In the genomic region with DNA sequence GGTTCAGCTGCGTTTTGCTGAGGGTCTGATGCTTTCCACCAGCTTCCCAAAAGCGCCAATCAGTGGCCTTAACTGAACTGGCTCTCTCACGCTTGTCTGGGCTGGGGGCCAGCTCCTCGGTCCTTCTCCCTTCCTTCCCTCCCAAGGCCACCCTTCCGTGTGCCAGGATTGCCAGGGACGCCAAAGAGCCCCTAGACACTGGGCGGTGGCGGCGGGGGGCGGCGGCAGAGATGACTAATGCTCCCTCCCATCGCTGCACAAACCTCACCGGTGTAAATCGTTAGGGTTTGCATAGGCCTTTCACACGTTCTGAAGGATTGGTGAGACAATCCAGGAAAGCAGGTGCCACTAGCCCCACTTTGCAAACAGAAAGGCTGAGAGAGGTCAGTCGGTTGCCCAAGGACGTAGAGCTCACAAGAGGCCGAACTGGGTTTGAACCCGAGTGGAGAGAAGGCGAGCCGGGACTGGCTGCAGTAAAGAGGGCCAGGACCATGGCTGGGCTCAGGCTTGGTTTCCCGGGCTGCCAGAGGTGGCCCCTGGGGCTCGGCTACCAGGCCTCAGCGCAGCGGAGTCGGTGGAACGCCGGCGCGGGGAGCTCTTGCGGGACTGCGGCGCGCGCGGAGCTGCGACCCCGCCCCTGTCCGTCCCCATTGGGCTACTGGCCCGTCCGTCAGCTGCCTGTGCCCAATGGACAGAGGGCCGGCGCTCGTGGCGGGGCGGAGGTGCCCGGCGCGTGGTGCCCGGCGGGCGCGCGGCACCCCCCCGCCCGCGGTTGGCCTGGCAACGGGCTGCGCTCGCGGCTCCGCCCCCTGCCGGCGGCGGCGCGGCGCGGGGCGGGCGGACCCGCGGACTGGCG, we compare ENCODE assay signal across 8 cellular contexts. TPM values are rescaled to one million over a fixed set of nuclear protein-coding genes. Genes with fewer than 3 reads are reported as not detected.
A peak's percentile ranks its signal among the peaks of the same experiment; 100 is the strongest.
DNase-seq lines count a peak whose midpoint lies in the region; ATAC-seq and TF ChIP-seq lines count a peak whose summit lies in the region.

No MANE protein-coding gene starts in this region.

- peak overlapping the region; percentile 61 for H3K4me3 Mint-ChIP-seq in endodermal cell

- H3K9me3 ChIP-seq in endodermal cell (ENCODE audit: control insufficient read depth, low read length): no peaks in the 10 kb centered on the region

- peak; percentile 28 for DNase-seq in AG04449 (ENCODE audit: low read depth, low spot score)
- peak; percentile 83 for DNase-seq in HK-2 (ENCODE audit: unreplicated experiment)
- DNase-seq in NOMO-1 (lab: John Stamatoyannopoulos, UW; ENCODE audit: unreplicated experiment in 2 of 2): peak; percentile 82 to 94
- peak; percentile 56 for DNase-seq in activated CD8-positive, alpha-beta memory T cell treated with anti-CD3 and anti-CD28 coated beads, Interleukin-2, amount 50 U/mL, for 24 hours (ENCODE audit: extremely low read depth)
- peak; percentile 95 for DNase-seq in endodermal cell
- DNase-seq in mesenteric fat pad (ENCODE audit: low spot score): peak; percentile 94
- DNase-seq in stimulated activated CD8-positive, alpha-beta memory T cell treated with anti-CD3 and anti-CD28 coated beads, Interleukin-12 subunit alpha, Interleukin-12 subunit beta, amount 100 ng/mL, for 24 hours (ENCODE audit: extremely low read depth): peak; percentile 72

- no peaks in the 10 kb centered on the region for H3K36me3 ChIP-seq in endodermal cell (ENCODE audit: control insufficient read depth, insufficient read depth, low read length)

- TF ChIP-seq CTCF in AG04449 (IDR thresholded peaks at IDR 0.05; ENCODE audit: insufficient read depth, low read length, missing control alignments): no peak
- no peak for TF ChIP-seq CTCF in endodermal cell (conservative IDR thresholded peaks at IDR 0.05)

- peaks cover 4% of the 10 kb centered on the region for H3K36me3 Mint-ChIP-seq in endodermal cell (ENCODE audit: low read depth)

- H3K4me1 ChIP-seq in endodermal cell (ENCODE audit: control insufficient read depth, insufficient read depth, low read length): no peaks in the 10 kb centered on the region

- peak overlapping the region; percentile 42 for H3K9ac ChIP-seq in endodermal cell (ENCODE audit: extremely low read depth, low read length, poor library complexity, severe bottlenecking)

- H3K27ac Mint-ChIP-seq in endodermal cell: peak overlapping the region; percentile 35

- no peaks in the 10 kb centered on the region for H3K9me3 Mint-ChIP-seq in endodermal cell

- H3K4me3 ChIP-seq in AG04449 (ENCODE audit: low read depth, low read length) (peak overlapping the region; percentile 70), endodermal cell (ENCODE audit: low read length) (peak overlapping the region; percentile 81)

- H3K27me3 ChIP-seq in endodermal cell (ENCODE audit: control insufficient read depth, insufficient read depth, low read length, poor library complexity, severe bottlenecking): peaks cover 22% of the 10 kb centered on the region

- CTCF ChIA-PET in AG04449 (lab: Yijun Ruan, JAX): interaction anchor here (0.6 to 1.7 kb wide), 9 partner anchors 14 to 114 kb away, joined by 3 to 6 read pairs (median 3); no protein-coding TSS in a partner anchor

- peaks cover 12% of the 10 kb centered on the region for H3K4me1 Mint-ChIP-seq in endodermal cell

- 4 to 12% methylated on average over 16 to 74 of the region's 74 CpGs for WGBS in endodermal cell (ENCODE audit: insufficient coverage in 1 of 2, insufficient read length in 1 of 2), 2 experiments

- POLR2A ChIA-PET in AG04449 (lab: Yijun Ruan, JAX): no interaction called here

- no peak overlapping the region for H3K27ac ChIP-seq in endodermal cell (ENCODE audit: low read depth, low read length)

- peak; percentile 79 for ATAC-seq in GM19035 (IDR thresholded peaks at IDR 0.05; ENCODE audit: unreplicated experiment)

- H3K27me3 Mint-ChIP-seq in endodermal cell (ENCODE audit: insufficient read depth): peaks cover 39% of the 10 kb centered on the region

RNA-seq across cellular contexts. Expression of a gene that starts 0.6 kb away (rescaled TPM):
- total RNA-seq in endodermal cell: 10 to 100 TPM; 16.7 to 17.9 TPM
- 26.0 TPM for polyA plus RNA-seq in endodermal cell (2013, experiment 1 of 2)
- 28.0 TPM for polyA plus RNA-seq in endodermal cell (2013, experiment 2 of 2)
- 18.3 TPM for total RNA-seq in mesenteric fat pad

Comparison
In these comparisons a context has a peak if more than half of its experiments do, and no peak if none do; other contexts are left out.
1. DNase-seq: peak in every context shown above with its lines; median percentile 95 in endodermal cell; 94 in mesenteric fat pad; 88 in NOMO-1; 83 in HK-2; 72 in stimulated activated CD8-positive, alpha-beta memory T cell treated with anti-CD3 and anti-CD28 coated beads, Interleukin-12 subunit alpha, Interleukin-12 subunit beta, amount 100 ng/mL, for 24 hours; 56 in activated CD8-positive, alpha-beta memory T cell treated with anti-CD3 and anti-CD28 coated beads, Interleukin-2, amount 50 U/mL, for 24 hours; 28 in AG04449.